Comparison of ENCODE assay signal across 18 cellular contexts in the genomic region with DNA sequence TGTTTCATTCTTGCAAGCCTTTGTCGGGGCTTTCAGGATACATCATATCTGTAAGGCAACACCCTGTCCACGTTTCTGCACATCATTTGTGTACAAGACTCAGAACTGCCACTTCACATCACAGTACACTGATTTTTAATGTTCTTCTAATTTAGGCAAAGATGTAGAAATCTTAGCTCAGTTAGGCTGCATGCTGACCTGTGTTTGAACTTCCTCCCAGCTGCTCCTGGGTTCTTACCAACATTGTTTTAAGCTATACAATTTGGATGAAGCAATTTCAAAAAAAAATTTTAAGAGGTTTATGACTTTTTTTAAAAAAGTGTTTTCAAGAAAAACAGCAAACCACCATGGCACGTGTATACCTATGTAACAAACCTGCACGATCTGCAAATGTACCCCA.
"Had no signal": no experiment of that assay in that cellular context is flagged by ENCODE, and none has a peak within 500 bp of the region (broad histone marks: within the 10 kb centered on the region; RNA-seq: fewer than 3 reads in every experiment).

No MANE protein-coding gene starts in this region.

- DNase-seq: activated CD4-positive, alpha-beta T cell treated with anti-CD3 and anti-CD28 coated beads for 1 hour; activated CD4-positive, alpha-beta T cell treated with anti-CD3 and anti-CD28 coated beads, Interleukin-2, amount 50 U/mL, for 4 hours; activated naive CD4-positive, alpha-beta T cell treated with Interleukin-2 at 50 U/mL for 16 hours; activated naive CD8-positive, alpha-beta T cell treated with anti-CD3 and anti-CD28 coated beads, Interleukin-2, amount 50 U/mL, for 24 hours; activated T-cell treated with anti-CD3 and anti-CD28 coated beads for 4 hours; hippocampal formation; kidney; left ventricle myocardium inferior; naive thymus-derived CD8-positive, alpha-beta T cell; stimulated activated CD4-positive, alpha-beta T cell treated with anti-CD3 and anti-CD28 coated beads, Interleukin-2, amount 100 ng/mL, for 48 hours; stimulated activated naive B cell treated with anti-CD40 and anti-IgM and Interleukin-4, amounts not matched to agents 10 μg/mL and 1 μg/mL and 100 μg/mL, for 72 hours; tibial artery had no signal

- H3K27ac ChIP-seq: ascending aorta, breast epithelium, left ventricle myocardium inferior, neutrophil, tibial artery, vagina had no signal

- ATAC-seq: activated naive CD8-positive, alpha-beta T cell treated with anti-CD3 and anti-CD28 coated beads, Interleukin-2, amount 50 U/mL, for 24 hours; activated T-helper 17 cell treated with anti-CD3 and anti-CD28 coated beads, Interleukin-2, amount 50 U/mL, for 72 hours; esophagus mucosa; naive thymus-derived CD8-positive, alpha-beta T cell; stimulated activated naive B cell treated with anti-CD40 and anti-IgM and Interleukin-4, amounts not matched to agents 10 μg/mL and 1 μg/mL and 100 μg/mL, for 72 hours had no signal

- H3K4me3 ChIP-seq: ascending aorta, breast epithelium, left ventricle myocardium inferior, tibial artery, vagina had no signal
